ENCODE assay signal across 1 cellular context in genomic region chr6:32178547-32179440, GRCh38.
TF ChIP-seq lines count a peak whose summit lies in the region.

No MANE protein-coding gene starts in this region.

TF ChIP-seq in HepG2, 621 proteins besides CTCF, POLR2A, EP300 and RAD21 (continued from another document and continues in another):
- TF ChIP-seq LBX2 (CRISPR knock-in tag; IDR thresholded peaks at IDR 0.05; ENCODE audit: borderline replicate concordance) (no peak), MBNL3 (CRISPR knock-in tag; conservative IDR thresholded peaks at IDR 0.05) (no peak), ZNF83 (CRISPR knock-in tag; IDR thresholded peaks at IDR 0.05; ENCODE audit: borderline replicate concordance) (no peak), NR1H2 (CRISPR knock-in tag; IDR thresholded peaks at IDR 0.05; ENCODE audit: borderline replicate concordance, low read depth) (no peak), MAFG (CRISPR knock-in tag; IDR thresholded peaks at IDR 0.05) (no peak), ZNF672 (CRISPR knock-in tag; IDR thresholded peaks at IDR 0.05) (no peak), ZNF20 (CRISPR knock-in tag; IDR thresholded peaks at IDR 0.05) (no peak), RXRB (CRISPR knock-in tag; IDR thresholded peaks at IDR 0.05; ENCODE audit: borderline replicate concordance) (no peak; the same call in 1 of the 2 replicates), RNF2 (conservative IDR thresholded peaks at IDR 0.05; ENCODE audit: low read depth) (no peak), ZNF264 (CRISPR knock-in tag; IDR thresholded peaks at IDR 0.05) (no peak), ZNF703 (CRISPR knock-in tag; IDR thresholded peaks at IDR 0.05; ENCODE audit: borderline replicate concordance) (no peak), ZNF883 (CRISPR knock-in tag; IDR thresholded peaks at IDR 0.05; ENCODE audit: not compliant biosample characterization) (no peak), HINFP (CRISPR knock-in tag; IDR thresholded peaks at IDR 0.05; ENCODE audit: low read depth) (0 out of 2 replicates have a peak, but pooled peaks have one; percentile 28), EHMT2 (IDR thresholded peaks at IDR 0.05; ENCODE audit: borderline replicate concordance, low read depth, low read length) (no peak), TEAD3 (CRISPR knock-in tag; optimal IDR thresholded peaks at IDR 0.05; ENCODE audit: borderline replicate concordance) (peak; percentile 31), SOX5 (CRISPR knock-in tag; IDR thresholded peaks at IDR 0.05; ENCODE audit: borderline replicate concordance) (no peak), ISX (CRISPR knock-in tag; conservative IDR thresholded peaks at IDR 0.05) (no peak), ZNF296 (CRISPR knock-in tag; conservative IDR thresholded peaks at IDR 0.05) (0 out of 2 replicates have a peak, but pooled peaks have one; percentile 45), CREM (IDR thresholded peaks at IDR 0.05) (no peak), CREM (CRISPR knock-in tag; IDR thresholded peaks at IDR 0.05) (no peak), TBL1XR1 (IDR thresholded peaks at IDR 0.05; ENCODE audit: borderline replicate concordance, low read length, partially characterized antibody) (no peak), ZNF207 (IDR thresholded peaks at IDR 0.05; ENCODE audit: borderline replicate concordance) (no peak), RAD51 (IDR thresholded peaks at IDR 0.05; ENCODE audit: borderline replicate concordance) (no peak), DBP (CRISPR knock-in tag; IDR thresholded peaks at IDR 0.05; ENCODE audit: not compliant biosample characterization) (no peak), TP53 (CRISPR knock-in tag; conservative IDR thresholded peaks at IDR 0.05) (no peak), CREBL2 (CRISPR knock-in tag; IDR thresholded peaks at IDR 0.05; ENCODE audit: borderline replicate concordance) (no peak), ZNF326 (CRISPR knock-in tag; IDR thresholded peaks at IDR 0.05; ENCODE audit: borderline replicate concordance) (no peak), ZNF775 (CRISPR knock-in tag; IDR thresholded peaks at IDR 0.05; ENCODE audit: borderline replicate concordance) (no peak), ZNF431 (CRISPR knock-in tag; IDR thresholded peaks at IDR 0.05; ENCODE audit: borderline replicate concordance, low read depth) (no peak), ATF1 (CRISPR knock-in tag; IDR thresholded peaks at IDR 0.05) (no peak), SMARCC2 (IDR thresholded peaks at IDR 0.05) (no peak), MXI1 (IDR thresholded peaks at IDR 0.05; ENCODE audit: borderline replicate concordance, low read depth, low read length) (no peak), ZSCAN29 (CRISPR knock-in tag; conservative IDR thresholded peaks at IDR 0.05) (no peak), YEATS4 (CRISPR knock-in tag; IDR thresholded peaks at IDR 0.05; ENCODE audit: borderline replicate concordance) (peak; percentile 48), BORCS8-MEF2B (CRISPR knock-in tag; IDR thresholded peaks at IDR 0.05) (no peak), ZNF121 (CRISPR knock-in tag; IDR thresholded peaks at IDR 0.05) (no peak), ZNF274 (CRISPR knock-in tag; IDR thresholded peaks at IDR 0.05) (no peak), IKZF1 (IDR thresholded peaks at IDR 0.05) (no peak), HOXD1 (CRISPR knock-in tag; IDR thresholded peaks at IDR 0.05) (no peak), TFAP4 (IDR thresholded peaks at IDR 0.05; ENCODE audit: borderline replicate concordance, low read depth) (no peak; the same call in 1 of the 2 replicates), ZIK1 (CRISPR knock-in tag; IDR thresholded peaks at IDR 0.05; ENCODE audit: borderline replicate concordance, low read depth) (no peak), ZNF569 (CRISPR knock-in tag; IDR thresholded peaks at IDR 0.05; ENCODE audit: borderline replicate concordance) (no peak), XRCC5 (optimal IDR thresholded peaks at IDR 0.05; ENCODE audit: low read length) (no peak), RERE (CRISPR knock-in tag; IDR thresholded peaks at IDR 0.05; ENCODE audit: low read depth) (no peak), LCORL (IDR thresholded peaks at IDR 0.05) (no peak), LCORL (CRISPR knock-in tag; IDR thresholded peaks at IDR 0.05) (no peak; the same call in none of the 2 replicates), TERF1 (CRISPR knock-in tag; IDR thresholded peaks at IDR 0.05) (no peak), MTF2 (CRISPR knock-in tag; IDR thresholded peaks at IDR 0.05; ENCODE audit: borderline replicate concordance) (no peak), ZNF276 (CRISPR knock-in tag; IDR thresholded peaks at IDR 0.05; ENCODE audit: low read depth) (no peak), GMEB1 (CRISPR knock-in tag; IDR thresholded peaks at IDR 0.05; ENCODE audit: borderline replicate concordance) (no peak), ZBTB44 (CRISPR knock-in tag; IDR thresholded peaks at IDR 0.05) (no peak), ZNF691 (CRISPR knock-in tag; IDR thresholded peaks at IDR 0.05; ENCODE audit: borderline replicate concordance, low read depth) (0 out of 2 replicates have a peak, but pooled peaks have one; percentile 20), ZNF558 (CRISPR knock-in tag; IDR thresholded peaks at IDR 0.05; ENCODE audit: borderline replicate concordance) (no peak), SRY (CRISPR knock-in tag; IDR thresholded peaks at IDR 0.05) (no peak), ZSCAN20 (CRISPR knock-in tag; IDR thresholded peaks at IDR 0.05; ENCODE audit: borderline replicate concordance) (no peak), GATA4 (IDR thresholded peaks at IDR 0.05; ENCODE audit: borderline replicate concordance, low read depth) (peak; percentile 45; the same call in 1 of the 2 replicates), ZKSCAN1 (IDR thresholded peaks at IDR 0.05; ENCODE audit: low read length) (no peak)
